ENCODE assay signal across 8 cellular contexts in the genomic region with DNA sequence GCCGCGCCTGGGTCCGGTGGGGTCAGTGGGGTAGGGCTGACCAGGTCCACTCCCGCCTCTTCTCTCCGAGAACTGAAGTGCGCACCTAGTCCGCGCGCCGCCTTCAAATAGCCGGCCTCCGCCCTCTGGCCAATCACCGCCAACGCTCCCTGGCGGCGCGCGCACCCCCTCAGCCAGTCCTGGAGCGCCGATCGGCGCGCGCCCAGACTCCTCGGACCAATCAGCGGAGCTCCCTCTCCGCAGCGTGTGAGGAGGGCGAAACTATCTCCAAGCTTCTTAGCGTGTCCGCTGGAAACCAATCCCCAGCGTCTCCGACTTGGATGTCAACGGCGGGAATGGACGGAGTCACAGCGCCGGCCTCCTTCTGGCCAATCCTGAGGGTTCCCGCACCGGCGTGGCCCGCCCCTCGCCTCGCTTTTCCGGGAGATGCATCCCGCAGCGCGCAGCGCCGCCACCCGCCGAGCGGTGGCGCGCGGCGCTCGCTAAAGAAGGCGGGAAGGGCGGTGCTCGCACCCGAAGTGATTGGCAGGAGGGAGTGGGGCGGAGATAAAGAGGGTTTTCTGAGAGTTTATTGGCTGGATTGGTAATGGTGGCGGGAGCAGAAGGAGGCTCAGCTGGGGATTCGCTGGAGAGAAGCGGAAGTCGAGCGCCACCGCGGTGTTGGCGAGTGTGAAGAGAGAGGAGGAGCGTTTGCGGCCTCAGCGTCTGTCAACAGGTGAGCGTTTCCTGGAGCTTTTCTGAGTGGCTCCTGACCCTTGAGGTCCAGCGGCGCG. TPM values are rescaled to one million over a fixed set of nuclear protein-coding genes. Genes with fewer than 3 reads are reported as not detected.
DNase-seq lines count a peak whose midpoint lies in the region; ATAC-seq and TF ChIP-seq lines count a peak whose summit lies in the region.

ASF1B (minus strand) TSS at position 81 of the 773 bp plus-strand sequence. CDS start 133 bp downstream, outside the sequence.

- H3K27me3 ChIP-seq in SK-N-SH (ENCODE audit: insufficient read depth): no peaks in the 10 kb centered on the region
- no peaks in the 10 kb centered on the region for H3K27me3 ChIP-seq in suprapubic skin

- H3K79me2 ChIP-seq in SK-N-SH (ENCODE audit: insufficient read depth): peaks cover 39% of the 10 kb centered on the region

- TF ChIP-seq EP300 in SK-N-SH (IDR thresholded peaks at IDR 0.05; ENCODE audit: borderline replicate concordance in 1 of 2, low read depth in 1 of 2, low read length in 1 of 2) (no peak), suprapubic skin (IDR thresholded peaks at IDR 0.05) (no peak)

- H3K4me2 ChIP-seq in SK-N-SH: peak within 1 kb of the TSS; percentile 90

- H3K27ac ChIP-seq in SK-N-SH (ENCODE audit: low read depth in 2 of 2, low read length in 1 of 2) (peak within 1 kb of the TSS; percentile 59 to 83), suprapubic skin (peak within 1 kb of the TSS; percentile 91)

- peak within 1 kb of the TSS; percentile 68 to 89 for H3K4me3 ChIP-seq in SK-N-SH (ENCODE audit: low read depth in 2 of 2, low read length in 1 of 2)
- peak within 1 kb of the TSS; percentile 83 for H3K4me3 ChIP-seq in suprapubic skin

- DNase-seq in GM10266 (ENCODE audit: extremely low spot score) (peak; percentile 98), NCI-H1048 (lab: John Stamatoyannopoulos, UW) (peak; percentile 98), SK-N-SH (peak; percentile 98), germinal center (ENCODE audit: low spot score) (peak; percentile 99), non-pigmented ciliary epithelial cell (ENCODE audit: low read depth) (peak; percentile 99), suprapubic skin (ENCODE audit: low spot score in 2 of 2) (peak; percentile 99)
- peak; percentile 97 for DNase-seq in activated naive CD4-positive, alpha-beta T cell treated with anti-CD3 and anti-CD28 coated beads, Interleukin-2, amount 50 U/mL, for 16 hours

- CTCF ChIA-PET in SK-N-SH (lab: Yijun Ruan, JAX): interaction anchor here (0.6 to 18.9 kb wide), 56 partner anchors 9 to 1754 kb away, joined by 3 to 256 read pairs (median 4); partner anchors contain the start of genes ADGRE5, MISP3, NANOS3 and PALM3

- H3K9me2 ChIP-seq in SK-N-SH: no peaks in the 10 kb centered on the region

- TF ChIP-seq RAD21 in SK-N-SH (IDR thresholded peaks at IDR 0.05; ENCODE audit: low read length): peak; percentile 93

- TF ChIP-seq CTCF in GM10266 (IDR thresholded peaks at IDR 0.05; ENCODE audit: control insufficient read depth, insufficient read depth, low read depth, missing control alignments) (peak; percentile 89), SK-N-SH (IDR thresholded peaks at IDR 0.05) (peak; percentile 70), suprapubic skin (IDR thresholded peaks at IDR 0.05) (peak; percentile 68 to 93)

- H4K20me1 ChIP-seq in SK-N-SH (ENCODE audit: insufficient read depth): no peaks in the 10 kb centered on the region

- POLR2A ChIA-PET in SK-N-SH (lab: Yijun Ruan, JAX): interaction anchor here (0.6 to 3.1 kb wide), 13 partner anchors 14 to 381 kb away, joined by 3 to 13 read pairs (median 3); partner anchors contain the start of genes DNAJB1, MISP3 and PRKACA

- no peaks in the 10 kb centered on the region for H3K36me3 ChIP-seq in SK-N-SH (replicated peaks in 1 of 2; ENCODE audit: control insufficient read depth in 1 of 2, insufficient read depth in 2 of 2, low read length in 1 of 2)
- H3K36me3 ChIP-seq in suprapubic skin: no peaks in the 10 kb centered on the region

- under 1% methylated on average over 24 of the region's 78 CpGs for WGBS in SK-N-SH (ENCODE audit: low lambda C conversion rate)
- 0% methylated on average over 50 of the region's 78 CpGs for WGBS in suprapubic skin

- H3K9me3 ChIP-seq in SK-N-SH (no peaks in the 10 kb centered on the region), suprapubic skin (no peaks in the 10 kb centered on the region)

- peaks cover 22% of the 10 kb centered on the region for H3F3A ChIP-seq in SK-N-SH (replicated peaks; ENCODE audit: insufficient read depth)

- ATAC-seq in HG02588 (IDR thresholded peaks at IDR 0.05; ENCODE audit: unreplicated experiment): peak; percentile 79

- H3K9ac ChIP-seq in SK-N-SH: peak within 1 kb of the TSS; percentile 82

- H3K4me1 ChIP-seq in SK-N-SH (ENCODE audit: control insufficient read depth in 1 of 2, insufficient read depth in 2 of 2, low read depth in 1 of 2, low read length in 1 of 2) (peaks cover 0 to 7% of the 10 kb centered on the region in 2 experiments; a peak in 2 of 4 replicates), suprapubic skin (peaks cover 29% of the 10 kb centered on the region)

- TF ChIP-seq POLR2A in suprapubic skin (IDR thresholded peaks at IDR 0.05): peak in 1 of 2 donors; percentile 9

- peak within 1 kb of the TSS; percentile 98 for H2AFZ ChIP-seq in SK-N-SH (ENCODE audit: low read depth)

TF ChIP-seq in SK-N-SH, 30 proteins besides CTCF, POLR2A, EP300 and RAD21:
- peak; percentile 80 for TF ChIP-seq TAF1 (IDR thresholded peaks at IDR 0.05; ENCODE audit: borderline replicate concordance, low read depth, low read length)
- no peak for TF ChIP-seq FOSL2 (IDR thresholded peaks at IDR 0.05; ENCODE audit: borderline replicate concordance, low read depth)
- peak; percentile 63 for TF ChIP-seq SMC3 (IDR thresholded peaks at IDR 0.05; ENCODE audit: low read depth, low read length)
- no peak for TF ChIP-seq FOXJ3 (CRISPR knock-in tag; IDR thresholded peaks at IDR 0.05)
- peak; percentile 66 for TF ChIP-seq MAX (IDR thresholded peaks at IDR 0.05; ENCODE audit: low read depth)
- peak; percentile 87 for TF ChIP-seq RFX5 (IDR thresholded peaks at IDR 0.05; ENCODE audit: low read length)
- peak; percentile 69 for TF ChIP-seq CHD2 (IDR thresholded peaks at IDR 0.05; ENCODE audit: low read length, partially characterized antibody)
- no peak for TF ChIP-seq TCF12 (IDR thresholded peaks at IDR 0.05)
- TF ChIP-seq, protein P1, sequence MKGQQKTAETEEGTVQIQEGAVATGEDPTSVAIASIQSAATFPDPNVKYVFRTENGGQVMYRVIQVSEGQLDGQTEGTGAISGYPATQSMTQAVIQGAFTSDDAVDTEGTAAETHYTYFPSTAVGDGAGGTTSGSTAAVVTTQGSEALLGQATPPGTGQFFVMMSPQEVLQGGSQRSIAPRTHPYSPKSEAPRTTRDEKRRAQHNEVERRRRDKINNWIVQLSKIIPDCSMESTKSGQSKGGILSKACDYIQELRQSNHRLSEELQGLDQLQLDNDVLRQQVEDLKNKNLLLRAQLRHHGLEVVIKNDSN (IDR thresholded peaks at IDR 0.05; ENCODE audit: borderline replicate concordance, low read depth): no peak
- peak; percentile 97 for TF ChIP-seq PBX3 (IDR thresholded peaks at IDR 0.05)
- no peak for TF ChIP-seq GATA2 (CRISPR knock-in tag; IDR thresholded peaks at IDR 0.05)
- 0 out of 2 replicates have a peak, but pooled peaks have one; percentile 7 for TF ChIP-seq FOXM1 (IDR thresholded peaks at IDR 0.05; ENCODE audit: low read depth)
- no peak for TF ChIP-seq MEF2A (IDR thresholded peaks at IDR 0.05; ENCODE audit: borderline replicate concordance, low read depth)
- TF ChIP-seq ELF1 (IDR thresholded peaks at IDR 0.05): peak; percentile 73
- no peak for TF ChIP-seq RCOR1 (IDR thresholded peaks at IDR 0.05; ENCODE audit: low read length)
- peak; percentile 75 for TF ChIP-seq GABPA (IDR thresholded peaks at IDR 0.05; ENCODE audit: low read depth)
- TF ChIP-seq USF2 (IDR thresholded peaks at IDR 0.05; ENCODE audit: borderline replicate concordance, low read depth, low read length): no peak
- TF ChIP-seq MXI1 (IDR thresholded peaks at IDR 0.05; ENCODE audit: low read depth, low read length): peak; percentile 92
- TF ChIP-seq, protein P2, sequence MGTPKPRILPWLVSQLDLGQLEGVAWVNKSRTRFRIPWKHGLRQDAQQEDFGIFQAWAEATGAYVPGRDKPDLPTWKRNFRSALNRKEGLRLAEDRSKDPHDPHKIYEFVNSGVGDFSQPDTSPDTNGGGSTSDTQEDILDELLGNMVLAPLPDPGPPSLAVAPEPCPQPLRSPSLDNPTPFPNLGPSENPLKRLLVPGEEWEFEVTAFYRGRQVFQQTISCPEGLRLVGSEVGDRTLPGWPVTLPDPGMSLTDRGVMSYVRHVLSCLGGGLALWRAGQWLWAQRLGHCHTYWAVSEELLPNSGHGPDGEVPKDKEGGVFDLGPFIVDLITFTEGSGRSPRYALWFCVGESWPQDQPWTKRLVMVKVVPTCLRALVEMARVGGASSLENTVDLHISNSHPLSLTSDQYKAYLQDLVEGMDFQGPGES (IDR thresholded peaks at IDR 0.05; ENCODE audit: low read depth, low read length): peak; percentile 73
- peak; percentile 40 for TF ChIP-seq NRF1 (IDR thresholded peaks at IDR 0.05; ENCODE audit: low read depth, low read length)
- TF ChIP-seq SIN3A (IDR thresholded peaks at IDR 0.05; ENCODE audit: borderline replicate concordance, low read depth, low read length): peak; percentile 95
- TF ChIP-seq RXRA (IDR thresholded peaks at IDR 0.05; ENCODE audit: borderline replicate concordance, low read depth): no peak
- peak; percentile 89 for TF ChIP-seq POLR2AphosphoS5 (IDR thresholded peaks at IDR 0.05; ENCODE audit: low read depth, low read length)

RNA-seq across cellular contexts. Expression of gene ASF1B, which starts in this region (rescaled TPM):
- 17.8 and 19.0 TPM in 2 replicates for polyA plus RNA-seq in SK-N-SH (2012; rRNA removed)
- polyA plus RNA-seq in SK-N-SH (2012; cell fraction: cytosol; rRNA removed): 12.3 and 20.2 TPM in 2 replicates
- 9.1 and 10.0 TPM in 2 replicates for polyA plus RNA-seq in SK-N-SH (2012; cell fraction: nucleus; rRNA removed)
- 1 to 10 TPM; 3.4 to 8.8 (median 7.8) TPM for total RNA-seq in suprapubic skin

Comparison
In these comparisons a context has a peak if more than half of its experiments do, and no peak if none do; other contexts are left out.
1. Peak in every context shown above with its lines: DNase-seq, ATAC-seq, H3K4me3 ChIP-seq and H3K27ac ChIP-seq.